Comparison of ENCODE assay signal across 8 cellular contexts in the genomic region with DNA sequence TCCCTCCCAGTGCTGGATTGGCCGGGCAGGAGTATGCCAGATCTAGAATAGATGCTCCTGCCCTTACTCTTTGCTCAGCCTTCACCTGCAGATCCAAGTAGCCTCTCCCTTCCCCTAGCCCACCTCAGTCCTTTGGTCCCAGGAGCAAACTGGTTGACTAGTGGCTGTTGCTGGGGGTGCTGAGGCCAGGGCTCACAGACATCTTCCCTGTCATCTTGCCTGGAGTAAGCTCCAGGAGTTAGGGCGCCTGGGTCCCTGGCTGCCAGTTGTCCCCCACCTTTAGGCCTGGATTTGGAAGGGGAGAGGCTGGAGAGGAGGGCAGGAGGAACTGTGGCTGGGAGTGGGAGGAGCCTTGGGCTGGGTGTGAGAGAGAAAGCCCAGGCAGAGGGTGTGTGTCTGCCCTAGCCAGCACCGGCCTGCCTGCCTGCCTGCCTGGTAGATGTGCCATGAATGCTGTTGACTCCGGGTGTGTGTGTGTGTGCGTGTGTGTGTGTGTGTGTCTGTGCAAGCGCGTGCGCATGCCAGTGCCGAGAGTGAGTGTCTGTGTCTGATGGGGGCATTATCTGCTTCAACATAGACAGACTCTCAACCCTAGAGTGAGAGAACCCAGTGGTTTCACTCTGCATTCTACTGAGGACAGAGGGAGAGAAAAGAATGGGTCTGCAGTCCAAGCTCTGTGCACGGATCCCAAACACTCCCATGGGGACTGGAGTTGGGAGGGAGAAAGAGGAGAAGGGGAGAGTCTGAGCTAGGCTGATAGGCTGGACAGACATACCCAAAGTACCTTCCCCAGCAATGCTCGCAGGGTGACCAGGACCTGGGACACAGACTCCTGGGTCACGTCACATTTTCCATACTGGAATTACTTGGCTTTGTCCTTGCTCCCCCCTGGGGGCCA. TPM values are rescaled to one million over a fixed set of nuclear protein-coding genes. Genes with fewer than 3 reads are reported as not detected.
A peak's percentile ranks its signal among the peaks of the same experiment; 100 is the strongest.
DNase-seq lines count a peak whose midpoint lies in the region; ATAC-seq and TF ChIP-seq lines count a peak whose summit lies in the region.

No MANE protein-coding gene starts in this region.

- POLR2A ChIA-PET in Panc1 (lab: Charles Lee), result no interaction called here

- BruUV-seq in Panc1 (replicated peaks; lab: Mats Ljungman, UMichigan), result no TSS peak

- TF ChIP-seq POLR2A in breast epithelium (IDR thresholded peaks at IDR 0.05), result no peak

- in situ Hi-C loops in Panc1 (cut with HindIII; ENCODE audit: low pct_unique_long_range_greater_than_20kb, low sequenced_read_pairs), result no loop called here

- H3K27ac ChIP-seq in Panc1 (ENCODE audit: low read length) (peak overlapping the region; percentile 77), breast epithelium (peak overlapping the region; percentile 94 to 98), layer of hippocampus (ENCODE audit: low read depth, low read length) (peak overlapping the region; percentile 77), subcutaneous abdominal adipose tissue (ENCODE audit: low read depth, low read length) (no peak overlapping the region)

- no peak for TF ChIP-seq CTCF in Panc1 (IDR thresholded peaks at IDR 0.05)
- no peak for TF ChIP-seq CTCF in breast epithelium (IDR thresholded peaks at IDR 0.05)

- no peaks in the 10 kb centered on the region; the same call in 1 of the 2 replicates for H3K27me3 ChIP-seq in Panc1 (ENCODE audit: control insufficient read depth, insufficient read depth, low read length)
- H3K27me3 ChIP-seq in breast epithelium, result no peaks in the 10 kb centered on the region
- no peaks in the 10 kb centered on the region for H3K27me3 ChIP-seq in layer of hippocampus (ENCODE audit: control insufficient read depth, insufficient read depth, low read length)
- peaks cover 0 to 22% (median 4%) of the 10 kb centered on the region in 5 donors for H3K27me3 ChIP-seq in subcutaneous abdominal adipose tissue (ENCODE audit: control insufficient read depth in 5 of 5, insufficient read depth in 4 of 5, low read length in 5 of 5)

- intact Hi-C loops in Panc1 (cut with micrococcal nuclease; ENCODE audit: unreplicated experiment) (no loop called here), breast epithelium (cut with DNase I; ENCODE audit: low total_unique reads) (no loop called here)

- ATAC-seq in Panc1, result peak; percentile 74
- ATAC-seq in HG02981 (IDR thresholded peaks at IDR 0.05; ENCODE audit: unreplicated experiment), result no peak

- H3K9ac ChIP-seq in subcutaneous abdominal adipose tissue (ENCODE audit: low read length in 5 of 5), result peak overlapping the region in 2 of 5 donors; percentile 3 to 57

- peak; percentile 56 for DNase-seq in stimulated activated CD4-positive, alpha-beta T cell treated with anti-CD3 and anti-CD28 coated beads, Interleukin-15, amount 100 ng/mL, for 24 hours
- no peak for DNase-seq in stimulated activated CD4-positive, alpha-beta T cell treated with anti-CD3 and anti-CD28 coated beads, Interleukin-12 subunit alpha, Interleukin-12 subunit beta, amount 100 ng/mL, for 4 hours
- DNase-seq in Panc1 (ENCODE audit: low read depth, low spot score) (no peak), breast epithelium (ENCODE audit: low spot score in 2 of 2) (peak in 1 of 2 donors; percentile 74), cerebellar nuclear complex (lab: John Stamatoyannopoulos, UW) (no peak)

- CTCF ChIA-PET in Panc1 (lab: Charles Lee), result interaction anchor here (1.3 kb wide), 1 partner anchor 13 kb away, joined by 3 read pairs; no protein-coding TSS in a partner anchor

- H3K36me3 ChIP-seq in Panc1 (ENCODE audit: control insufficient read depth, insufficient read depth, low read length), result no peaks in the 10 kb centered on the region; the same call in 1 of the 2 replicates
- no peaks in the 10 kb centered on the region for H3K36me3 ChIP-seq in breast epithelium
- peaks cover 0 to 2% (median 0%) of the 10 kb centered on the region in 5 donors for H3K36me3 ChIP-seq in subcutaneous abdominal adipose tissue (ENCODE audit: control insufficient read depth in 5 of 5, insufficient read depth in 5 of 5, low read length in 5 of 5)

- no peaks in the 10 kb centered on the region for H3K9me3 ChIP-seq in Panc1 (ENCODE audit: control insufficient read depth, insufficient read depth, low read depth, low read length)
- no peaks in the 10 kb centered on the region for H3K9me3 ChIP-seq in breast epithelium
- H3K9me3 ChIP-seq in subcutaneous abdominal adipose tissue (ENCODE audit: control insufficient read depth in 5 of 5, low read length in 5 of 5), result no peaks in the 10 kb centered on the region

- H3K4me1 ChIP-seq in Panc1 (ENCODE audit: control insufficient read depth, insufficient read depth, low read length) (peaks cover 30% of the 10 kb centered on the region), breast epithelium (peaks cover 17 to 48% of the 10 kb centered on the region in 2 donors), subcutaneous abdominal adipose tissue (ENCODE audit: control insufficient read depth in 5 of 5, insufficient read depth in 5 of 5, low read length in 5 of 5) (peaks cover 2 to 32% (median 28%) of the 10 kb centered on the region in 5 donors)

- H3K4me3 ChIP-seq in Panc1 (ENCODE audit: low read depth in 2 of 2, low read length in 2 of 2) (peak overlapping the region; percentile 47 to 67), breast epithelium (peak overlapping the region; percentile 69 to 92 (median 80)), subcutaneous abdominal adipose tissue (ENCODE audit: low read depth in 1 of 5, low read length in 5 of 5) (peak overlapping the region; percentile 35 to 66 (median 58))

RNA-seq across cellular contexts. Expression of gene RARG, which starts 0.9 kb away (rescaled TPM):
- total RNA-seq in Panc1 (2021; ENCODE audit: unreplicated experiment), result 41.2 TPM
- polyA plus RNA-seq in Panc1 (2012; ENCODE audit: insufficient read length), result 40.7 TPM
- 10 to 100 TPM; 12.2 to 39.8 (median 23.3) TPM for total RNA-seq in breast epithelium

RNA-seq across cellular contexts. Expression of gene ITGB7, which starts 25.8 kb away (rescaled TPM):
- total RNA-seq in Panc1 (2021; ENCODE audit: unreplicated experiment), result 0.98 TPM
- not detected for polyA plus RNA-seq in Panc1 (2012; ENCODE audit: insufficient read length)
- total RNA-seq in breast epithelium, result 1 to 10 TPM; 1.1 to 2.9 (median 2.9) TPM

RNA-seq across cellular contexts. Expression of gene ESPL1, which starts 35.2 kb away (rescaled TPM):
- total RNA-seq in Panc1 (2021; ENCODE audit: unreplicated experiment), result 54.6 TPM
- 13.7 TPM for polyA plus RNA-seq in Panc1 (2012; ENCODE audit: insufficient read length)
- total RNA-seq in breast epithelium, result 1 to 10 TPM in 2 of 3 donors, under 1 TPM in 1; 0.33 to 1.3 (median 1.2) TPM

RNA-seq across cellular contexts. Expression of gene CSAD, which starts 52.2 kb away (rescaled TPM):
- total RNA-seq in Panc1 (2021; ENCODE audit: unreplicated experiment) (15.4 TPM), breast epithelium (10 to 100 TPM; 60.2 to 74.1 (median 68.8) TPM)
- 12.5 TPM for polyA plus RNA-seq in Panc1 (2012; ENCODE audit: insufficient read length)

RNA-seq across cellular contexts. Expression of gene ZNF740, which starts 52.4 kb away (rescaled TPM):
- total RNA-seq in Panc1 (2021; ENCODE audit: unreplicated experiment) (46.8 TPM), breast epithelium (10 to 100 TPM; 17.9 to 22.0 (median 19.3) TPM)
- polyA plus RNA-seq in Panc1 (2012; ENCODE audit: insufficient read length), result 29.9 TPM

Comparison
In these comparisons a context has a peak if more than half of its experiments do, and no peak if none do; other contexts are left out.
1. RNA of gene ESPL1, which starts 35.2 kb away (total RNA-seq): 54.6 TPM in Panc1 (single experiment); 0.33 to 1.3 TPM in breast epithelium; every median in the first group is over 10 times any median in the second.
2. Peak in every context shown above with its lines, with median percentiles within 50 percentile points of each other: H3K4me3 ChIP-seq.